In genomic region chr17:42577532-42578281, GRCh38 we compare ENCODE assay signal across 1 cellular context.
TF ChIP-seq lines count a peak whose summit lies in the region.

A gene with protein sequence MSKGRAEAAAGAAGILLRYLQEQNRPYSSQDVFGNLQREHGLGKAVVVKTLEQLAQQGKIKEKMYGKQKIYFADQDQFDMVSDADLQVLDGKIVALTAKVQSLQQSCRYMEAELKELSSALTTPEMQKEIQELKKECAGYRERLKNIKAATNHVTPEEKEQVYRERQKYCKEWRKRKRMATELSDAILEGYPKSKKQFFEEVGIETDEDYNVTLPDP (minus strand): TSS chr17:42577729. CDS start chr17:42577686, 43 bp downstream.

TF ChIP-seq in HepG2, 621 proteins besides CTCF, POLR2A, EP300 and RAD21 (continued from another document and continues in another):
- TF ChIP-seq, protein P1, sequence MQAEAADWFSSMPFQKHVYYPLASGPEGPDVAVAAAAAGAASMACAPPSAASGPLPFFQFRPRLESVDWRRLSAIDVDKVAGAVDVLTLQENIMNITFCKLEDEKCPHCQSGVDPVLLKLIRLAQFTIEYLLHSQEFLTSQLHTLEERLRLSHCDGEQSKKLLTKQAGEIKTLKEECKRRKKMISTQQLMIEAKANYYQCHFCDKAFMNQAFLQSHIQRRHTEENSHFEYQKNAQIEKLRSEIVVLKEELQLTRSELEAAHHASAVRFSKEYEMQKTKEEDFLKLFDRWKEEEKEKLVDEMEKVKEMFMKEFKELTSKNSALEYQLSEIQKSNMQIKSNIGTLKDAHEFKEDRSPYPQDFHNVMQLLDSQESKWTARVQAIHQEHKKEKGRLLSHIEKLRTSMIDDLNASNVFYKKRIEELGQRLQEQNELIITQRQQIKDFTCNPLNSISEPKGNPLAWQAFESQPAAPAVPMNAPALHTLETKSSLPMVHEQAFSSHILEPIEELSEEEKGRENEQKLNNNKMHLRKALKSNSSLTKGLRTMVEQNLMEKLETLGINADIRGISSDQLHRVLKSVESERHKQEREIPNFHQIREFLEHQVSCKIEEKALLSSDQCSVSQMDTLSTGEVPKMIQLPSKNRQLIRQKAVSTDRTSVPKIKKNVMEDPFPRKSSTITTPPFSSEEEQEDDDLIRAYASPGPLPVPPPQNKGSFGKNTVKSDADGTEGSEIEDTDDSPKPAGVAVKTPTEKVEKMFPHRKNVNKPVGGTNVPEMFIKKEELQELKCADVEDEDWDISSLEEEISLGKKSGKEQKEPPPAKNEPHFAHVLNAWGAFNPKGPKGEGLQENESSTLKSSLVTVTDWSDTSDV (CRISPR knock-in tag; IDR thresholded peaks at IDR 0.05) = peak; percentile 90
- no peak for TF ChIP-seq FOXM1 (CRISPR knock-in tag; IDR thresholded peaks at IDR 0.05)
- peak; percentile 18; the same call in 1 of the 2 replicates for TF ChIP-seq SNAPC2 (CRISPR knock-in tag; IDR thresholded peaks at IDR 0.05)
- TF ChIP-seq, protein P2, sequence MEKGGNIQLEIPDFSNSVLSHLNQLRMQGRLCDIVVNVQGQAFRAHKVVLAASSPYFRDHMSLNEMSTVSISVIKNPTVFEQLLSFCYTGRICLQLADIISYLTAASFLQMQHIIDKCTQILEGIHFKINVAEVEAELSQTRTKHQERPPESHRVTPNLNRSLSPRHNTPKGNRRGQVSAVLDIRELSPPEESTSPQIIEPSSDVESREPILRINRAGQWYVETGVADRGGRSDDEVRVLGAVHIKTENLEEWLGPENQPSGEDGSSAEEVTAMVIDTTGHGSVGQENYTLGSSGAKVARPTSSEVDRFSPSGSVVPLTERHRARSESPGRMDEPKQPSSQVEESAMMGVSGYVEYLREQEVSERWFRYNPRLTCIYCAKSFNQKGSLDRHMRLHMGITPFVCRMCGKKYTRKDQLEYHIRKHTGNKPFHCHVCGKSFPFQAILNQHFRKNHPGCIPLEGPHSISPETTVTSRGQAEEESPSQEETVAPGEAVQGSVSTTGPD (CRISPR knock-in tag; IDR thresholded peaks at IDR 0.05) = 0 out of 2 replicates have a peak, but pooled peaks have one; percentile 54
- TF ChIP-seq NFRKB (IDR thresholded peaks at IDR 0.05) = no peak
- TF ChIP-seq RFXAP (CRISPR knock-in tag; IDR thresholded peaks at IDR 0.05; ENCODE audit: borderline replicate concordance) = peak; percentile 64; the same call in 1 of the 2 replicates
- no peak for TF ChIP-seq ZSCAN12 (CRISPR knock-in tag; IDR thresholded peaks at IDR 0.05)
- TF ChIP-seq ZNF644 (CRISPR knock-in tag; IDR thresholded peaks at IDR 0.05; ENCODE audit: low read depth) = no peak
- TF ChIP-seq ZNF616 (CRISPR knock-in tag; IDR thresholded peaks at IDR 0.05; ENCODE audit: low read depth) = 0 out of 2 replicates have a peak, but pooled peaks have one; percentile 72
- TF ChIP-seq THAP9 (CRISPR knock-in tag; IDR thresholded peaks at IDR 0.05; ENCODE audit: borderline replicate concordance) = peak; percentile 68; the same call in 1 of the 2 replicates
- peak; percentile 84; the same call in 1 of the 2 replicates for TF ChIP-seq KLF9 (CRISPR knock-in tag; IDR thresholded peaks at IDR 0.05; ENCODE audit: low read depth)
- TF ChIP-seq NFIB (CRISPR knock-in tag; IDR thresholded peaks at IDR 0.05; ENCODE audit: borderline replicate concordance) = no peak
- TF ChIP-seq, protein P3, sequence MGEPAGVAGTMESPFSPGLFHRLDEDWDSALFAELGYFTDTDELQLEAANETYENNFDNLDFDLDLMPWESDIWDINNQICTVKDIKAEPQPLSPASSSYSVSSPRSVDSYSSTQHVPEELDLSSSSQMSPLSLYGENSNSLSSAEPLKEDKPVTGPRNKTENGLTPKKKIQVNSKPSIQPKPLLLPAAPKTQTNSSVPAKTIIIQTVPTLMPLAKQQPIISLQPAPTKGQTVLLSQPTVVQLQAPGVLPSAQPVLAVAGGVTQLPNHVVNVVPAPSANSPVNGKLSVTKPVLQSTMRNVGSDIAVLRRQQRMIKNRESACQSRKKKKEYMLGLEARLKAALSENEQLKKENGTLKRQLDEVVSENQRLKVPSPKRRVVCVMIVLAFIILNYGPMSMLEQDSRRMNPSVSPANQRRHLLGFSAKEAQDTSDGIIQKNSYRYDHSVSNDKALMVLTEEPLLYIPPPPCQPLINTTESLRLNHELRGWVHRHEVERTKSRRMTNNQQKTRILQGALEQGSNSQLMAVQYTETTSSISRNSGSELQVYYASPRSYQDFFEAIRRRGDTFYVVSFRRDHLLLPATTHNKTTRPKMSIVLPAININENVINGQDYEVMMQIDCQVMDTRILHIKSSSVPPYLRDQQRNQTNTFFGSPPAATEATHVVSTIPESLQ (CRISPR knock-in tag; conservative IDR thresholded peaks at IDR 0.05) = peak; percentile 95
- no peak; the same call in 1 of the 2 replicates for TF ChIP-seq REL (CRISPR knock-in tag; conservative IDR thresholded peaks at IDR 0.05)
- TF ChIP-seq ZNF691 (CRISPR knock-in tag; IDR thresholded peaks at IDR 0.05; ENCODE audit: borderline replicate concordance, low read depth) = no peak
- TF ChIP-seq FOXJ3 (CRISPR knock-in tag; IDR thresholded peaks at IDR 0.05; ENCODE audit: borderline replicate concordance) = peak; percentile 25; the same call in 1 of the 2 replicates
- peak; percentile 91 for TF ChIP-seq THAP11 (CRISPR knock-in tag; IDR thresholded peaks at IDR 0.05)
- peak; percentile 85 for TF ChIP-seq CREM (IDR thresholded peaks at IDR 0.05)
- TF ChIP-seq CREM (CRISPR knock-in tag; IDR thresholded peaks at IDR 0.05) = 0 out of 2 replicates have a peak, but pooled peaks have one; percentile 4
- peak; percentile 95 for TF ChIP-seq ZFX (CRISPR knock-in tag; IDR thresholded peaks at IDR 0.05; ENCODE audit: low read depth)
- TF ChIP-seq SSRP1 (CRISPR knock-in tag; IDR thresholded peaks at IDR 0.05) = peak; percentile 42
- TF ChIP-seq SP2 (CRISPR knock-in tag; IDR thresholded peaks at IDR 0.05) = peak; percentile 92
- TF ChIP-seq KMT2B (CRISPR knock-in tag; IDR thresholded peaks at IDR 0.05) = peak; percentile 89
- TF ChIP-seq NFATC3 (CRISPR knock-in tag; IDR thresholded peaks at IDR 0.05) = peak; percentile 69; the same call in 1 of the 2 replicates
- TF ChIP-seq MTA1 (CRISPR knock-in tag; IDR thresholded peaks at IDR 0.05; ENCODE audit: borderline replicate concordance) = peak; percentile 66; the same call in 1 of the 2 replicates
- TF ChIP-seq ZNF33A (CRISPR knock-in tag; IDR thresholded peaks at IDR 0.05; ENCODE audit: borderline replicate concordance) = peak; percentile 39; the same call in 1 of the 2 replicates
- no peak for TF ChIP-seq TRIM24 (CRISPR knock-in tag; IDR thresholded peaks at IDR 0.05)
- no peak for TF ChIP-seq ZNF577 (CRISPR knock-in tag; IDR thresholded peaks at IDR 0.05; ENCODE audit: borderline replicate concordance, low read depth)
- peak; percentile 78 for TF ChIP-seq ZNF44 (CRISPR knock-in tag; IDR thresholded peaks at IDR 0.05)
- no peak; the same call in 1 of the 2 replicates for TF ChIP-seq ZNF589 (CRISPR knock-in tag; conservative IDR thresholded peaks at IDR 0.05)
- TF ChIP-seq ZNF230 (CRISPR knock-in tag; IDR thresholded peaks at IDR 0.05) = peak; percentile 68; the same call in 1 of the 2 replicates
- peak; percentile 66 for TF ChIP-seq DR1 (CRISPR knock-in tag; IDR thresholded peaks at IDR 0.05)
- no peak for TF ChIP-seq ZNF552 (CRISPR knock-in tag; IDR thresholded peaks at IDR 0.05; ENCODE audit: borderline replicate concordance)
- TF ChIP-seq ZFP41 (CRISPR knock-in tag; IDR thresholded peaks at IDR 0.05; ENCODE audit: borderline replicate concordance) = no peak; the same call in 1 of the 2 replicates
- no peak for TF ChIP-seq MAFK (conservative IDR thresholded peaks at IDR 0.05 in 1 of 2, IDR thresholded peaks at IDR 0.05 in 1 of 2; ENCODE audit: low read length in 2 of 2)
- peak; percentile 71; the same call in 1 of the 2 replicates for TF ChIP-seq ZNF678 (CRISPR knock-in tag; IDR thresholded peaks at IDR 0.05)
- TF ChIP-seq SRF (IDR thresholded peaks at IDR 0.05; ENCODE audit: low read depth, low read length) = no peak
- peak; percentile 96 for TF ChIP-seq GABPA (IDR thresholded peaks at IDR 0.05; ENCODE audit: low read depth, low read length)
- peak; percentile 97 for TF ChIP-seq GABPA (CRISPR knock-in tag; IDR thresholded peaks at IDR 0.05; ENCODE audit: low read depth)
- peak; percentile 1; the same call in 1 of the 2 replicates for TF ChIP-seq JUN (CRISPR knock-in tag; IDR thresholded peaks at IDR 0.05)
- TF ChIP-seq GLMP (CRISPR knock-in tag; IDR thresholded peaks at IDR 0.05; ENCODE audit: borderline replicate concordance) = no peak
- TF ChIP-seq, protein P4, sequence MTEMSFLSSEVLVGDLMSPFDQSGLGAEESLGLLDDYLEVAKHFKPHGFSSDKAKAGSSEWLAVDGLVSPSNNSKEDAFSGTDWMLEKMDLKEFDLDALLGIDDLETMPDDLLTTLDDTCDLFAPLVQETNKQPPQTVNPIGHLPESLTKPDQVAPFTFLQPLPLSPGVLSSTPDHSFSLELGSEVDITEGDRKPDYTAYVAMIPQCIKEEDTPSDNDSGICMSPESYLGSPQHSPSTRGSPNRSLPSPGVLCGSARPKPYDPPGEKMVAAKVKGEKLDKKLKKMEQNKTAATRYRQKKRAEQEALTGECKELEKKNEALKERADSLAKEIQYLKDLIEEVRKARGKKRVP (CRISPR knock-in tag; IDR thresholded peaks at IDR 0.05) = peak in 1 of 2 experiments; percentile 10; a peak in 1 of 4 replicates
- 0 out of 2 replicates have a peak, but pooled peaks have one; percentile 7 for TF ChIP-seq JUND (CRISPR knock-in tag; IDR thresholded peaks at IDR 0.05)
- 0 out of 2 replicates have a peak, but pooled peaks have one; percentile 20 for TF ChIP-seq ARHGAP35 (CRISPR knock-in tag; IDR thresholded peaks at IDR 0.05; ENCODE audit: borderline replicate concordance)
- TF ChIP-seq SNAPC4 (CRISPR knock-in tag; IDR thresholded peaks at IDR 0.05) = peak; percentile 79
- peak; percentile 92 for TF ChIP-seq ZFY (CRISPR knock-in tag; IDR thresholded peaks at IDR 0.05)
- peak; percentile 52; the same call in 1 of the 2 replicates for TF ChIP-seq ZNF605 (CRISPR knock-in tag; IDR thresholded peaks at IDR 0.05)
- no peak for TF ChIP-seq PCBP2 (optimal IDR thresholded peaks at IDR 0.05; ENCODE audit: low read depth, low read length, poor library complexity, severe bottlenecking)
- TF ChIP-seq SETDB1 (CRISPR knock-in tag; IDR thresholded peaks at IDR 0.05; ENCODE audit: borderline replicate concordance) = no peak
- 0 out of 2 replicates have a peak, but pooled peaks have one; percentile 33 for TF ChIP-seq HMG20A (CRISPR knock-in tag; IDR thresholded peaks at IDR 0.05; ENCODE audit: borderline replicate concordance)
